Comparison of ENCODE assay signal across 9 cellular contexts in the genomic region with DNA sequence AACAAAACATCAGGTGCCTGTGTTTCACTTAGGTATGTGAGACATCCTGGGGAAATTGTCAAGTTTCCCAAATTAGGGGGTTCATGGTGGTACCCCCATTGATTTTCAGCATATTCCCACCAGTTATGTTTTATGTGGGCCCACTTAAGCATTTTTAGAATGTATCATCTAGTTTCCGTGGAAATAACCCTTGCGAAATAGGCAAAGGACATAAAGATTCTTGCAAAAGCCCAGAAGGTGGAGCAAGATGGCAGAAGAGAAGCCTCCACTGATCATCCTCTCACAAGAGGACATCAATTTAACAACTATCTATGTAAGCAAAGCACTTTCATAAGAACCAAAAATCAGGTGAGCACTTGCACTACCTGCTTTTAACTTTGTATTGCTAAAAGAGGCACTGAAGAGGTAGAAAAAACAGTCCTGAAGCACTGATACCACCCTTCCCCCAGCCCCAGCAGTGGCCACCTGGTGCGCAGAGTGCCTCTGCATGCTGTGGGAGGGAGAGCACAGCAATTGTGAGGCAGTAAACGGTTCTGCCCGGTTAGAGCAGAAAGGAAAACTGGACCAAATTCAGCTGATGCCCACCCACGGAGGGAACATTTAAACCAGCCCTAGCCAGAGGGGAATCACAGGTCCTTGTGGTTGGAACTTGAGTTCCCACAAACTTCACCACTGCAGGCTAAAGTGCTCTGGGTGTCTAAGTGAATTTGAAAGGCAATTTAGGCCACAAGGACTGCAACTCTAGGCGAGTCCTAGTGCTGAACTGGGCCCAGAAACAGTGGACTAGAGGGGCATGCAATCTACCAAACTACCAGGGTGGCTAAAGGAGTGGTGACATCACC. TPM values are rescaled to one million over a fixed set of nuclear protein-coding genes. Genes with fewer than 3 reads are reported as not detected.
A peak's percentile ranks its signal among the peaks of the same experiment; 100 is the strongest.
DNase-seq lines count a peak whose midpoint lies in the region; ATAC-seq and TF ChIP-seq lines count a peak whose summit lies in the region.
"Had no signal": no experiment of that assay in that cellular context is flagged by ENCODE, and none has a peak within 500 bp of the region (broad histone marks: within the 10 kb centered on the region; RNA-seq: fewer than 3 reads in every experiment).

No MANE protein-coding gene starts in this region.

- no peaks in the 10 kb centered on the region for H4K20me1 ChIP-seq in osteoblast (ENCODE audit: insufficient read depth, low read length)

- H3K9me3 ChIP-seq in osteoblast (ENCODE audit: low read depth, low read length), result no peaks in the 10 kb centered on the region

- H3K4me3 ChIP-seq in osteoblast (ENCODE audit: insufficient read depth, low read length), result no peak overlapping the region

- H2AFZ ChIP-seq in osteoblast (ENCODE audit: low read length), result no peak overlapping the region

- H3K36me3 ChIP-seq in osteoblast (ENCODE audit: insufficient read depth, low read length), result no peaks in the 10 kb centered on the region

- peak; percentile 48 for ATAC-seq in HG02571 (IDR thresholded peaks at IDR 0.05; ENCODE audit: unreplicated experiment)

- H3K27me3 ChIP-seq in osteoblast (ENCODE audit: insufficient read depth, low read length), result no peaks in the 10 kb centered on the region

- H3K4me1 ChIP-seq in osteoblast (ENCODE audit: insufficient read depth, low read length), result peaks cover 14% of the 10 kb centered on the region

- H3K4me2 ChIP-seq in osteoblast (ENCODE audit: insufficient read depth, low read length), result no peak overlapping the region

- peak; percentile 15 for TF ChIP-seq CTCF in osteoblast (IDR thresholded peaks at IDR 0.05; ENCODE audit: extremely low read depth, low read depth, low read length)

- peak; percentile 17 for DNase-seq in activated CD4-positive, alpha-beta T cell treated with anti-CD3 and anti-CD28 coated beads for 48 hours
- no peak for DNase-seq in activated CD4-positive, alpha-beta T cell treated with anti-CD3 and anti-CD28 coated beads for 4 hours
- peak; percentile 57 for DNase-seq in NCI-H187 treated with DMSO at 0.1 percent for 48 hours (lab: John Stamatoyannopoulos, UW)
- DNase-seq in osteoblast (ENCODE audit: insufficient read length, low spot score, missing footprints), result no peak
- no peak for DNase-seq in NCI-H128 (lab: John Stamatoyannopoulos, UW; ENCODE audit: unreplicated experiment)
- no peak for DNase-seq in NCI-H146 treated with DMSO at 0.1 percent for 48 hours (lab: John Stamatoyannopoulos, UW; ENCODE audit: unreplicated experiment)
- DNase-seq in stimulated activated naive CD4-positive, alpha-beta T cell treated with Interleukin-2 at 50 U/mL for 16 hours (lab: John Stamatoyannopoulos, UW), result no peak
- DNase-seq: KG1 had no signal

- H3K27ac ChIP-seq in osteoblast (ENCODE audit: low read depth, low read length), result no peak overlapping the region

- H3K79me2 ChIP-seq in osteoblast (ENCODE audit: insufficient read depth, low read length), result no peaks in the 10 kb centered on the region

RNA-seq across cellular contexts. Expression of gene MCOLN2, which starts 23.2 kb away (rescaled TPM):
- total RNA-seq in osteoblast, result 0.88 and 1.8 TPM in 2 replicates

Comparison
In these comparisons a context has a peak if more than half of its experiments do, and no peak if none do; other contexts are left out.
1. DNase-seq: peak in activated CD4-positive, alpha-beta T cell treated with anti-CD3 and anti-CD28 coated beads for 48 hours (single experiment) and NCI-H187 treated with DMSO at 0.1 percent for 48 hours (single experiment); none in activated CD4-positive, alpha-beta T cell treated with anti-CD3 and anti-CD28 coated beads for 4 hours (0 of 2), osteoblast (single experiment), NCI-H128 (single experiment), NCI-H146 treated with DMSO at 0.1 percent for 48 hours (single experiment) and stimulated activated naive CD4-positive, alpha-beta T cell treated with Interleukin-2 at 50 U/mL for 16 hours (single experiment).